25 cellular contexts compared by ENCODE assay signal in genomic region chr12:108170164-108170563, GRCh38. TPM values are rescaled to one million over a fixed set of nuclear protein-coding genes. Genes with fewer than 3 reads are reported as not detected.
DNase-seq lines count a peak whose midpoint lies in the region; ATAC-seq, FAIRE-seq and TF ChIP-seq lines count a peak whose summit lies in the region.
"Had no signal": no experiment of that assay in that cellular context is flagged by ENCODE, and none has a peak within 500 bp of the region (broad histone marks: within the 10 kb centered on the region; RNA-seq: fewer than 3 reads in every experiment).

No MANE protein-coding gene starts in this region.

- TF ChIP-seq EP300 in HepG2 (IDR thresholded peaks at IDR 0.05; ENCODE audit: low read depth in 2 of 2, low read length in 2 of 2) (no peak), HepG2 (CRISPR knock-in tag; IDR thresholded peaks at IDR 0.05; ENCODE audit: borderline replicate concordance) (no peak), esophagus muscularis mucosa (IDR thresholded peaks at IDR 0.05) (no peak)

- POLR2A ChIA-PET in HepG2 (lab: Yijun Ruan, JAX), result no interaction called here

- H3K27me3 ChIP-seq in HepG2 (ENCODE audit: control insufficient read depth in 1 of 2, insufficient read depth in 2 of 2, low read length in 2 of 2), result no peaks in the 10 kb centered on the region; a peak in 1 of 5 replicates
- H3K27me3 ChIP-seq in right lobe of liver, result no peaks in the 10 kb centered on the region
- H3K27me3 ChIP-seq in esophagus muscularis mucosa, result no peaks in the 10 kb centered on the region
- H3K27me3 ChIP-seq in thyroid gland, result no peaks in the 10 kb centered on the region
- H3K27me3 ChIP-seq: BLaER1 treated with 17β-estradiol and CSF1 and Interleukin-3, amounts not matched to agents 10 nM and 100 nM had no signal

- intact Hi-C loops in HepG2 (cut with micrococcal nuclease; ENCODE audit: unreplicated experiment), result no loop called here
- intact Hi-C loops in right lobe of liver (cut with DNase I), result no loop called here
- intact Hi-C loops in esophagus muscularis mucosa (cut with DNase I), result no loop called here
- intact Hi-C loops in thyroid gland (cut with DNase I), result no loop called here

- H3K27ac ChIP-seq in HepG2 (ENCODE audit: extremely low read length, insufficient read depth, low read length) (no peak overlapping the region), right lobe of liver (no peak overlapping the region), esophagus muscularis mucosa (replicated peaks in 1 of 4) (peak overlapping the region; percentile 35 to 67 (median 60)), thyroid gland (peak overlapping the region; percentile 79 to 92 (median 87))
- H3K27ac ChIP-seq: 22Rv1; A549; BLaER1 treated with 17β-estradiol and CSF1 and Interleukin-3, amounts not matched to agents 10 nM and 100 nM; C4-2B had no signal

- FAIRE-seq in HepG2 (lab: Jason Lieb, UNC), result no peak
- FAIRE-seq: A549, D721Med, GM12878, GM12892, GM18507 had no signal

- ATAC-seq in HepG2 (no peak), right lobe of liver (no peak)
- no peak for ATAC-seq in stimulated activated naive CD8-positive, alpha-beta T cell treated with anti-CD3 and anti-CD28 coated beads, Interleukin-15, amount 100 ng/mL, for 72 hours
- ATAC-seq: A549; CD8-positive, alpha-beta T cell; GM12878 had no signal

- TF ChIP-seq RAD21 in HepG2 (CRISPR knock-in tag; IDR thresholded peaks at IDR 0.05), result no peak

- no peak overlapping the region for H3K9ac ChIP-seq in HepG2 (ENCODE audit: insufficient read depth, low read depth, low read length)
- H3K9ac ChIP-seq: BLaER1 treated with 17β-estradiol and CSF1 and Interleukin-3, amounts not matched to agents 10 nM and 100 nM had no signal

- WGBS in HepG2 (ENCODE audit: low lambda C conversion rate), result 0% methylated on average over 2 of the region's 2 CpGs
- 47% methylated on average over 2 of the region's 2 CpGs for WGBS in right lobe of liver (ENCODE audit: insufficient coverage, low coverage, low lambda C conversion rate, missing lambda C conversion rate)
- 76% methylated on average over 2 of the region's 2 CpGs for WGBS in esophagus muscularis mucosa
- 57 to 66% methylated on average over 2 of the region's 2 CpGs for WGBS in thyroid gland, 2 donors

- peaks cover 34% of the 10 kb centered on the region for H3K27me3 Mint-ChIP-seq in stimulated activated naive CD8-positive, alpha-beta T cell treated with anti-CD3 and anti-CD28 coated beads, Interleukin-15, amount 100 ng/mL, for 72 hours

- no peaks in the 10 kb centered on the region for H3K9me3 Mint-ChIP-seq in stimulated activated naive CD8-positive, alpha-beta T cell treated with anti-CD3 and anti-CD28 coated beads, Interleukin-15, amount 100 ng/mL, for 72 hours
- H3K9me3 Mint-ChIP-seq: CD4-positive, alpha-beta T cell; CD8-positive, alpha-beta T cell had no signal

- no peak for TF ChIP-seq POLR2A in HepG2 (IDR thresholded peaks at IDR 0.05; ENCODE audit: insufficient read depth in 1 of 2, low read depth in 2 of 2, low read length in 2 of 2)
- no peak for TF ChIP-seq POLR2A in right lobe of liver (IDR thresholded peaks at IDR 0.05)
- TF ChIP-seq POLR2A in esophagus muscularis mucosa (IDR thresholded peaks at IDR 0.05; ENCODE audit: low read depth), result no peak
- no peak for TF ChIP-seq POLR2A in thyroid gland (IDR thresholded peaks at IDR 0.05)

- no peaks in the 10 kb centered on the region for H3K79me2 ChIP-seq in HepG2 (ENCODE audit: insufficient read depth, low read length)

- no peak overlapping the region for H3K27ac Mint-ChIP-seq in stimulated activated naive CD8-positive, alpha-beta T cell treated with anti-CD3 and anti-CD28 coated beads, Interleukin-15, amount 100 ng/mL, for 72 hours
- H3K27ac Mint-ChIP-seq: B cell; CD4-positive, alpha-beta T cell; CD8-positive, alpha-beta T cell had no signal

- DNase-seq in HepG2 (ENCODE audit: low spot score), result no peak
- DNase-seq in right lobe of liver, result no peak
- no peak for DNase-seq in esophagus muscularis mucosa (ENCODE audit: extremely low spot score)
- DNase-seq in thyroid gland, result no peak
- no peak for DNase-seq in DMS79 (lab: John Stamatoyannopoulos, UW)
- no peak for DNase-seq in stimulated activated naive CD8-positive, alpha-beta T cell treated with anti-CD3 and anti-CD28 coated beads, Interleukin-15, amount 100 ng/mL, for 72 hours
- DNase-seq: AML-193; Caco-2; Calu3; CD4-positive, alpha-beta T cell; CD8-positive, alpha-beta T cell; DND-41; EL; GDM1 had no signal

- H3K36me3 ChIP-seq in HepG2 (replicated peaks in 1 of 2; ENCODE audit: control insufficient read depth in 1 of 2, insufficient read depth in 2 of 2, low read length in 2 of 2), result no peaks in the 10 kb centered on the region
- no peaks in the 10 kb centered on the region for H3K36me3 ChIP-seq in right lobe of liver
- peaks cover 0 to 9% (median 0%) of the 10 kb centered on the region in 4 donors for H3K36me3 ChIP-seq in esophagus muscularis mucosa
- no peaks in the 10 kb centered on the region for H3K36me3 ChIP-seq in thyroid gland
- H3K36me3 ChIP-seq: BLaER1 treated with 17β-estradiol and CSF1 and Interleukin-3, amounts not matched to agents 10 nM and 100 nM had no signal

- no peak overlapping the region for H3K4me2 ChIP-seq in HepG2 (ENCODE audit: low read depth, low read length)
- H3K4me2 ChIP-seq: A549; BLaER1 treated with 17β-estradiol and CSF1 and Interleukin-3, amounts not matched to agents 10 nM and 100 nM had no signal

- in situ Hi-C loops in HepG2 (cut with HindIII; ENCODE audit: extremely low pct_ligation_motif_present, low pct_unique_long_range_greater_than_20kb), result no loop called here

- H3K4me1 ChIP-seq in HepG2 (ENCODE audit: insufficient read depth, low read length) (no peaks in the 10 kb centered on the region), right lobe of liver (no peaks in the 10 kb centered on the region), esophagus muscularis mucosa (peaks cover 0 to 73% (median 60%) of the 10 kb centered on the region in 4 donors), thyroid gland (peaks cover 60 to 78% of the 10 kb centered on the region in 2 donors)
- H3K4me1 ChIP-seq: A549; BLaER1 treated with 17β-estradiol and CSF1 and Interleukin-3, amounts not matched to agents 10 nM and 100 nM; Caco-2 had no signal

- H3K9me3 ChIP-seq in HepG2 (ENCODE audit: low read length) (no peaks in the 10 kb centered on the region), right lobe of liver (no peaks in the 10 kb centered on the region), esophagus muscularis mucosa (no peaks in the 10 kb centered on the region), thyroid gland (no peaks in the 10 kb centered on the region)
- H3K9me3 ChIP-seq: A549; BLaER1 treated with 17β-estradiol and CSF1 and Interleukin-3, amounts not matched to agents 10 nM and 100 nM; Caco-2 had no signal

- no peak overlapping the region for H3K4me3 ChIP-seq in HepG2 (replicated peaks in 1 of 3; ENCODE audit: insufficient read depth in 1 of 3, low read depth in 2 of 3, low read length in 3 of 3)
- H3K4me3 ChIP-seq in right lobe of liver, result no peak overlapping the region
- no peak overlapping the region for H3K4me3 ChIP-seq in esophagus muscularis mucosa
- H3K4me3 ChIP-seq in thyroid gland (replicated peaks in 1 of 3), result no peak overlapping the region
- H3K4me3 ChIP-seq: A549; BLaER1 treated with 17β-estradiol and CSF1 and Interleukin-3, amounts not matched to agents 10 nM and 100 nM; GM12878 had no signal

- CTCF ChIA-PET in HepG2 (lab: Yijun Ruan, JAX; ENCODE audit: low intra/inter-chr PET ratio, low total read pairs), result no interaction called here

- no peak overlapping the region for H2AFZ ChIP-seq in HepG2 (ENCODE audit: low read length)

- H4K20me1 ChIP-seq in HepG2 (ENCODE audit: insufficient read depth, low read length), result no peaks in the 10 kb centered on the region
- H4K20me1 ChIP-seq: BLaER1 treated with 17β-estradiol and CSF1 and Interleukin-3, amounts not matched to agents 10 nM and 100 nM had no signal

- TF ChIP-seq CTCF in HepG2 (CRISPR knock-in tag; IDR thresholded peaks at IDR 0.05) (no peak), right lobe of liver (IDR thresholded peaks at IDR 0.05) (no peak), esophagus muscularis mucosa (IDR thresholded peaks at IDR 0.05) (no peak), thyroid gland (IDR thresholded peaks at IDR 0.05) (no peak)

- H3K4me3 Mint-ChIP-seq in stimulated activated naive CD8-positive, alpha-beta T cell treated with anti-CD3 and anti-CD28 coated beads, Interleukin-15, amount 100 ng/mL, for 72 hours, result no peak overlapping the region
- H3K4me3 Mint-ChIP-seq: B cell; CD4-positive, alpha-beta T cell; CD8-positive, alpha-beta T cell had no signal

- H3K4me1 Mint-ChIP-seq in stimulated activated naive CD8-positive, alpha-beta T cell treated with anti-CD3 and anti-CD28 coated beads, Interleukin-15, amount 100 ng/mL, for 72 hours, result no peaks in the 10 kb centered on the region
- H3K4me1 Mint-ChIP-seq: B cell had no signal

- no TSS peak for BruUV-seq in HepG2 (replicated peaks; lab: Mats Ljungman, UMichigan)

RNA-seq across cellular contexts. Expression of gene WSCD2, which starts 41.1 kb away (rescaled TPM):
- total RNA-seq in HepG2 (2016; rRNA removed; fragmentation: Illumina TruSeq; extraction: Trizol), result not detected in 2 replicates
- not detected in 2 replicates for total RNA-seq in HepG2 (2016; cell fraction: cytosol; rRNA removed; fragmentation: Illumina TruSeq; extraction: Trizol; ENCODE audit: low read depth)
- not detected in 2 replicates for total RNA-seq in HepG2 (2016; cell fraction: insoluble cytoplasmic fraction; rRNA removed; fragmentation: Illumina TruSeq; extraction: Trizol)
- not detected in 2 replicates for total RNA-seq in HepG2 (2016; cell fraction: membrane; rRNA removed; fragmentation: Illumina TruSeq; extraction: Trizol)
- total RNA-seq in HepG2 (2016; cell fraction: nucleus; rRNA removed; fragmentation: Illumina TruSeq; extraction: Trizol), result not detected in 2 replicates
- not detected in 2 replicates for polyA plus RNA-seq in HepG2 (2011; rRNA removed)
- polyA plus RNA-seq in HepG2 (2011; cell fraction: cytosol; rRNA removed), result not detected in 2 replicates
- polyA plus RNA-seq in HepG2 (2011; cell fraction: nucleus; rRNA removed), result not detected in 2 replicates
- not detected in 2 replicates for polyA plus RNA-seq in HepG2 (2012)
- polyA plus RNA-seq in HepG2 (2016; cell fraction: cytosol; fragmentation: Illumina TruSeq; extraction: Trizol; ENCODE audit: low read depth), result not detected in 2 replicates
- not detected in 2 replicates for polyA plus RNA-seq in HepG2 (2016; cell fraction: insoluble cytoplasmic fraction; fragmentation: Illumina TruSeq; extraction: Trizol; ENCODE audit: low read depth)
- not detected in 2 replicates for polyA plus RNA-seq in HepG2 (2016; cell fraction: membrane; fragmentation: Illumina TruSeq; extraction: Trizol; ENCODE audit: low read depth)
- polyA plus RNA-seq in HepG2 (2016; cell fraction: nucleus; fragmentation: Illumina TruSeq; extraction: Trizol; ENCODE audit: insufficient read depth, low read depth), result not detected in 2 replicates
- not detected in 2 replicates for polyA minus RNA-seq in HepG2 (2011; rRNA and poly(A)+ RNA removed; ENCODE audit: low replicate concordance)
- polyA minus RNA-seq in HepG2 (2011; cell fraction: cytosol; rRNA and poly(A)+ RNA removed), result not detected in 2 replicates
- not detected in 2 replicates for polyA minus RNA-seq in HepG2 (2011; cell fraction: nucleus; rRNA and poly(A)+ RNA removed)
- total RNA-seq in right lobe of liver, result not detected
- 10 to 100 TPM; 24.7 to 47.9 (median 30.4) TPM for total RNA-seq in esophagus muscularis mucosa
- 100 to 1,000 TPM in 1 of 4 donors, 10 to 100 TPM in 3; 35.5 to 117 (median 81.4) TPM for total RNA-seq in thyroid gland
- total RNA-seq: A172; Caco-2; Calu3; CD4-positive, alpha-beta T cell; CD8-positive, alpha-beta T cell; GM12878 had no signal
- polyA plus RNA-seq: A549, BJ had no signal

Comparison
In these comparisons a context has a peak if more than half of its experiments do, and no peak if none do; other contexts are left out.
1. H3K27ac ChIP-seq: peak in esophagus muscularis mucosa (4 of 4) and thyroid gland (3 of 3); none in HepG2 (single experiment) and right lobe of liver (0 of 3).
2. RNA of gene WSCD2, which starts 41.1 kb away (total RNA-seq): 35.5 to 117 TPM in thyroid gland and 24.7 to 47.9 TPM in esophagus muscularis mucosa; not detected in HepG2 and not detected in right lobe of liver; every median in the first group is over 10 times any median in the second.